22 cellular contexts compared by ENCODE assay signal in genomic region chr5:149145138-149145537, GRCh38. TPM values are rescaled to one million over a fixed set of nuclear protein-coding genes. Genes with fewer than 3 reads are reported as not detected.
"Had no signal": no experiment of that assay in that cellular context is flagged by ENCODE, and none has a peak within 500 bp of the region (broad histone marks: within the 10 kb centered on the region; RNA-seq: fewer than 3 reads in every experiment).

No MANE protein-coding gene starts in this region.

- H3K4me3 ChIP-seq: hepatocyte, mucosa of descending colon, sigmoid colon, smooth muscle cell, tibial nerve had no signal

- ATAC-seq: activated T-cell treated with anti-CD3 and anti-CD28 coated beads, Interleukin-2, amount 50 U/mL, for 4 hours; activated T-helper 17 cell treated with anti-CD3 and anti-CD28 coated beads, Interleukin-2, amount 50 U/mL, for 72 hours; foreskin keratinocyte; mucosa of descending colon; stimulated activated memory B cell treated with anti-CD40 and anti-IgM and Interleukin-4, amounts not matched to agents 10 μg/mL and 1 μg/mL and 100 μg/mL, for 72 hours; WTC11 had no signal

- H3K27me3 ChIP-seq: foreskin keratinocyte, sigmoid colon, tibial nerve had no signal

- H3K27ac ChIP-seq: foreskin keratinocyte, hepatocyte had no signal

- H3K36me3 ChIP-seq: sigmoid colon, tibial nerve had no signal

- H3K9me3 ChIP-seq: mucosa of descending colon had no signal

- DNase-seq: activated CD4-positive, alpha-beta memory T cell treated with anti-CD3 and anti-CD28 coated beads, Interleukin-2, amount 10 ng/mL, durations not matched to agents 7 days and 5 days; activated CD4-positive, alpha-beta T cell treated with anti-CD3 and anti-CD28 coated beads for 1 hour; activated CD4-positive, alpha-beta T cell treated with anti-CD3 and anti-CD28 coated beads, Interleukin-2, amount 10 ng/mL, durations not matched to agents 7 days and 5 days; activated gamma-delta T cell treated with Interleukin-2 at 50 U/mL for 16 hours; activated naive CD4-positive, alpha-beta T cell treated with anti-CD3 and anti-CD28 coated beads, Interleukin-2, amount 50 U/mL, for 16 hours; activated T-cell treated with anti-CD3 and anti-CD28 coated beads, Interleukin-2, amount 50 U/mL, for 4 hours; amygdala; endodermal cell; foreskin keratinocyte; mucosa of descending colon; posterior cingulate gyrus; sigmoid colon; stimulated activated CD4-positive, alpha-beta T cell treated with anti-CD3 and anti-CD28 coated beads, Interleukin-1b, Interleukin-23, amount 100 ng/mL, for 48 hours; stimulated activated CD4-positive, alpha-beta T cell treated with anti-CD3 and anti-CD28 coated beads, Interleukin-4, amount 100 ng/mL, for 4 hours; stimulated activated CD8-positive, alpha-beta memory T cell treated with anti-CD3 and anti-CD28 coated beads, Interleukin-4, amount 100 ng/mL, for 48 hours; T-helper 2 cell had no signal

RNA-seq across cellular contexts. Expression of gene ABLIM3, which starts 3.8 kb away (rescaled TPM):
- total RNA-seq: activated CD4-positive, alpha-beta T cell treated with anti-CD3 and anti-CD28 coated beads, Interleukin-2, amount 10 ng/mL, durations not matched to agents 7 days and 5 days had no signal
